15 cellular contexts compared by ENCODE assay signal in the genomic region with DNA sequence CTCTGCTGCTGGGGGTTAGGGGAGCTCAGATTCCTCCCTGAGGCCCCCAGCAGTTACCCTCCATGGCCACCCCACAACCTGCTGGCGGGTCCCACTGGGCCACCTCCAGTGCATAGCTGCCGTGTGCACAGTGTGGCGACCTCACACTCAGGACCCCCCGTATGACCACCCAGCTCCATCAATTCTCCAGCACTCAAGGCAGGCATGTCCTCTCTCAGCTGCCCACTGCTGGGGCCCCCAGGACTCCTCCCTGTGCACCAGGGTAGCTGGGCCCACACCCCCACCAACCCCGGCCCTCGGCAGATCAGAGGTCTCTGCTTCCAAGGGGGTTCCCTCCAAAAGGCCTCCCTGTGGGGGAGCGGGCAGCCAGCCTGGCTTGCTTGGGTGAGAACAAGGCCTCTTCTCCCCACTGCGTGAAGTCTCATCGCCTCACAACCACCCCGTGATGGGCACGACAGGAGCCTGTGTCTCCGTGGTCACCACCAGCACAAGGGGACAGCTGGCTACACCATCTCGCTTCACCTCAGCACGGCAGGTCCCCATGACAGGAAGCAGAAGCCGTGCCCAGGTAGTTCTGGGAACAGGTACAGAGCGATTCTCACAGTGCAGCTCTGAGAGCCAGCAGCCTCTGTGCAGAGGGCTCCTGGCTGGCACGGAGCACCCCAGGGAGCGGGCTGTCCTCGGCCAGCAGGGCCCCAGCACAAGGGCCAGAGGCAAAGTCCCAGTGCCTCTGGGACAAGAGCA. TPM values are rescaled to one million over a fixed set of nuclear protein-coding genes. Genes with fewer than 3 reads are reported as not detected.
DNase-seq lines count a peak whose midpoint lies in the region; ATAC-seq, FAIRE-seq and TF ChIP-seq lines count a peak whose summit lies in the region.
"Had no signal": no experiment of that assay in that cellular context is flagged by ENCODE, and none has a peak within 500 bp of the region (broad histone marks: within the 10 kb centered on the region; RNA-seq: fewer than 3 reads in every experiment).

No MANE protein-coding gene starts in this region.

- peak; percentile 1 for DNase-seq in Daoy (ENCODE audit: low read depth)
- DNase-seq in GM13977 (ENCODE audit: low spot score), result peak; percentile 11
- DNase-seq in effector CD4-positive, alpha-beta T cell, result peak; percentile 1
- DNase-seq in pancreas, result peak in 4 of 6 donors; percentile 9 to 64 (median 18)
- DNase-seq in NOMO-1 (lab: John Stamatoyannopoulos, UW; ENCODE audit: unreplicated experiment in 2 of 2), result no peak
- DNase-seq in NCI-H187 (lab: John Stamatoyannopoulos, UW), result no peak
- DNase-seq: activated CD4-positive, CD25-positive, alpha-beta regulatory T cell treated with anti-CD3 and anti-CD28 coated beads, Interleukin-2, amount 50 U/mL, for 72 hours; activated T-cell treated with anti-CD3 and anti-CD28 coated beads, Interleukin-2, amount 50 U/mL, for 24 hours; cerebellar nuclear complex; EL; kidney glomerular epithelial cell; NCI-H2107 had no signal

- H3K36me3 ChIP-seq in pancreas, result peaks cover 0 to 21% (median 0%) of the 10 kb centered on the region in 3 donors
- H3K36me3 ChIP-seq: ovary had no signal

- ATAC-seq in pancreas, result no peak
- ATAC-seq in HG03108 (IDR thresholded peaks at IDR 0.05; ENCODE audit: unreplicated experiment), result no peak

- no peaks in the 10 kb centered on the region for H3K4me1 ChIP-seq in pancreas

- FAIRE-seq in pancreas (lab: Jason Lieb, UNC), result no peak

- in situ Hi-C loops in GM13977 (cut with MboI; ENCODE audit: low pct_unique_long_range_greater_than_20kb, low sequenced_read_pairs, unreplicated experiment), result no loop called here

- intact Hi-C loops in pancreas (cut with DNase I), result no loop called here

- no peaks in the 10 kb centered on the region for H3K9me3 ChIP-seq in pancreas
- H3K9me3 ChIP-seq: ovary had no signal

- no peak overlapping the region for H3K27ac ChIP-seq in pancreas
- H3K27ac ChIP-seq: epithelial cell of prostate had no signal

- TF ChIP-seq CTCF in GM13977 (IDR thresholded peaks at IDR 0.05; ENCODE audit: extremely low read depth, insufficient read depth, missing control alignments) (no peak), pancreas (IDR thresholded peaks at IDR 0.05) (no peak)

- WGBS in pancreas, 2 donors, result 90 to 91% methylated on average over 19 of the region's 19 CpGs

- H3K4me3 ChIP-seq in pancreas, result no peak overlapping the region
- H3K4me3 ChIP-seq: ovary had no signal

- H3K27me3 ChIP-seq in pancreas, result no peaks in the 10 kb centered on the region
- H3K27me3 ChIP-seq: ovary had no signal

RNA-seq across cellular contexts. Expression of gene HAUS3, which starts 4.6 kb away (rescaled TPM):
- total RNA-seq in Daoy (2014; rRNA removed; shearing (Covaris generic)), result 13.4 and 29.3 TPM in 2 replicates
- 1 to 10 TPM; 4.1 to 7.9 (median 5.7) TPM for total RNA-seq in pancreas
- polyA plus RNA-seq in pancreas, result 1 to 10 TPM; 8.5 to 9.6 TPM

RNA-seq across cellular contexts. Expression of gene POLN, which starts 4.6 kb away (rescaled TPM):
- total RNA-seq in Daoy (2014; rRNA removed; shearing (Covaris generic)), result 0.54 and 1.4 TPM in 2 replicates
- total RNA-seq in pancreas, result 1 to 10 TPM in 5 of 6 donors, under 1 TPM in 1; 0.95 to 2.3 (median 1.9) TPM
- polyA plus RNA-seq in pancreas, result 1 to 10 TPM; 2.5 to 3.6 TPM

RNA-seq across cellular contexts. Expression of gene MXD4, which starts 15.4 kb away (rescaled TPM):
- total RNA-seq in Daoy (2014; rRNA removed; shearing (Covaris generic)), result 5.8 and 7.5 TPM in 2 replicates
- 10 to 100 TPM; 14.8 to 35.8 (median 24.7) TPM for total RNA-seq in pancreas
- 10 to 100 TPM; 29.6 to 51.4 TPM for polyA plus RNA-seq in pancreas

Comparison
In these comparisons a context has a peak if more than half of its experiments do, and no peak if none do; other contexts are left out.
1. DNase-seq: peak in Daoy (single experiment), GM13977 (single experiment), effector CD4-positive, alpha-beta T cell (single experiment) and pancreas (4 of 6); none in NOMO-1 (0 of 2) and NCI-H187 (0 of 2).